In the genomic region with DNA sequence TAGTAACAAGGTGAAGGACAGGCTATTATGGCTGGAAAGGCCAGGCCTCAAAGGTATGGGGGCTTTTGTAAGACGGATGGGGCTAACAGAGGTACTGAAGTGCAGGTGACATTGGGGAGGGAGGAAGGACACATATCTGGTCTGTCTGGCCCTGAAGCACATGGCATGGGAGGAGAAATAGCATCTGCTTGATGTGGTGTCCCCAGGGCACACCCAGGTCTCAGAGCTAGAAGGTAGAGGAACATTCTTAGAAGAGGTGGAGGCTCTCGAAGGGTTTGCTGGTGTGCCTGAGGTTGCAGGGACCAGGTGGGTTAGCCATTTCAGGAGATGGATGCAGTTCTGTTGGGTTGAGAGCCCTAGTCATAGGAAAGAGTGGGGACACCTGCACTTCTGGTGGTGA, we compare ENCODE assay signal across 14 cellular contexts.
"Had no signal": no experiment of that assay in that cellular context is flagged by ENCODE, and none has a peak within 500 bp of the region (broad histone marks: within the 10 kb centered on the region; RNA-seq: fewer than 3 reads in every experiment).

No MANE protein-coding gene starts in this region.

- H3K36me3 ChIP-seq: left ventricle myocardium inferior, ovary had no signal

- H3K4me1 ChIP-seq: body of pancreas had no signal

- DNase-seq: activated CD4-positive, CD25-positive, alpha-beta regulatory T cell treated with anti-CD3 and anti-CD28 coated beads, Interleukin-2, amount 50 U/mL, for 72 hours; activated CD8-positive, alpha-beta memory T cell treated with anti-CD3 and anti-CD28 coated beads, Interleukin-2, amount 50 U/mL, for 4 hours; activated naive CD4-positive, alpha-beta T cell treated with anti-CD3 and anti-CD28 coated beads, Interleukin-2, amount 50 U/mL, for 16 hours; body of pancreas; cortex of kidney; effector memory CD8-positive, alpha-beta T cell; head of caudate nucleus; left ventricle myocardium inferior; mesendoderm; nephron progenitor cell; ovary; retina; small intestine; T-helper 9 cell had no signal

- H3K27me3 ChIP-seq: body of pancreas, ovary had no signal

- ATAC-seq: body of pancreas; effector memory CD8-positive, alpha-beta T cell had no signal

- H3K27ac ChIP-seq: body of pancreas, left ventricle myocardium inferior, ovary had no signal

- H3K9me3 ChIP-seq: body of pancreas, ovary had no signal

- H3K4me3 ChIP-seq: body of pancreas, left ventricle myocardium inferior, ovary had no signal
